ENCODE assay signal across 16 cellular contexts in the genomic region with DNA sequence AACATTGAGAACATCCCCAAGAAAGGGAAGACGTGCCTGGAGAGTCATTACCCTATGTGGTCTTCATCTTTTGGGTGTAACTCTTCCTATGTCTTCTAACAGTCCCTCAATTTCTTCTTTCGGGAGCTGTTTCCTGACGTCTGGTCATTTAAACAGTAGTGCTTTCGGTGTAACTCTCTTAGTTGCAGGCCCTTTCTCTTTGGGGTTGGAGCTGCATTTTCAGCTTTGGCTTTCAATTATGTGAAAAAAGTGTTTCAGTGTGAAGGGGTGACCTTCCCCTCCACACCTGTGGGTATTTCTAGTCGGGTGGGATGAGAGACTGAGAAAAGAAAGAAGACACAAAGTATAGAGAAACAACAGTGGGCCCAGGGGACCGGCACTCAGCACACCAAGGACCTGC.
DNase-seq lines count a peak whose midpoint lies in the region; ATAC-seq and TF ChIP-seq lines count a peak whose summit lies in the region.
"Had no signal": no experiment of that assay in that cellular context is flagged by ENCODE, and none has a peak within 500 bp of the region (broad histone marks: within the 10 kb centered on the region; RNA-seq: fewer than 3 reads in every experiment).

No MANE protein-coding gene starts in this region.

- H3K36me3 Mint-ChIP-seq in activated T-cell treated with anti-CD3 and anti-CD28 coated beads, Interleukin-2, amount 50 U/mL, for 72 hours (ENCODE audit: insufficient read depth in 2 of 2): peaks cover 2 to 12% of the 10 kb centered on the region in 2 donors
- H3K36me3 Mint-ChIP-seq in mesothelial cell of epicardium (peaks cover 37% of the 10 kb centered on the region), osteocyte (ENCODE audit: unreplicated experiment) (peaks cover 25% of the 10 kb centered on the region)

- ATAC-seq in activated T-cell treated with anti-CD3 and anti-CD28 coated beads, Interleukin-2, amount 50 U/mL, for 72 hours (replicated peaks in 1 of 2): no peak
- ATAC-seq in HG03442 (IDR thresholded peaks at IDR 0.05; ENCODE audit: unreplicated experiment): peak; percentile 32
- ATAC-seq in Right ventricle myocardium superior (ENCODE audit: poor library complexity): no peak
- ATAC-seq: A549, GM23338 had no signal

- no peak for TF ChIP-seq CTCF in mesothelial cell of epicardium (IDR thresholded peaks at IDR 0.05; ENCODE audit: unreplicated experiment)
- TF ChIP-seq CTCF in osteocyte (IDR thresholded peaks at IDR 0.05): no peak

- peak overlapping the region; percentile 68 for H3K27ac Mint-ChIP-seq in activated T-cell treated with anti-CD3 and anti-CD28 coated beads, Interleukin-2, amount 50 U/mL, for 72 hours
- H3K27ac Mint-ChIP-seq in mesothelial cell of epicardium (peak overlapping the region; percentile 92), osteocyte (ENCODE audit: unreplicated experiment) (no peak overlapping the region)
- H3K27ac Mint-ChIP-seq: CD4-positive, alpha-beta T cell; GM23338 had no signal

- H3K9me3 Mint-ChIP-seq in activated T-cell treated with anti-CD3 and anti-CD28 coated beads, Interleukin-2, amount 50 U/mL, for 72 hours: peaks cover 0 to 7% of the 10 kb centered on the region in 2 donors
- H3K9me3 Mint-ChIP-seq in mesothelial cell of epicardium: peaks cover 4% of the 10 kb centered on the region
- no peaks in the 10 kb centered on the region for H3K9me3 Mint-ChIP-seq in osteocyte (ENCODE audit: unreplicated experiment)
- H3K9me3 Mint-ChIP-seq: GM23338 had no signal

- no peak for DNase-seq in activated T-cell treated with anti-CD3 and anti-CD28 coated beads, Interleukin-2, amount 50 U/mL, for 72 hours
- no peak for DNase-seq in activated T-cell treated with anti-CD3 and anti-CD28 coated beads, Interleukin-2, amount 50 U/mL, for 48 hours
- DNase-seq in mesothelial cell of epicardium (ENCODE audit: low spot score in 2 of 2, unreplicated experiment in 2 of 2) (no peak), Right ventricle myocardium superior (no peak), osteocyte (ENCODE audit: extremely low spot score, unreplicated experiment) (no peak), MV-4-11 (lab: John Stamatoyannopoulos, UW) (no peak)
- DNase-seq: AML-193; Caco-2; CD4-positive, alpha-beta T cell; DMS153; DMS79; GDM1; HCEC 1CT had no signal

- no peak overlapping the region for H3K4me3 Mint-ChIP-seq in activated T-cell treated with anti-CD3 and anti-CD28 coated beads, Interleukin-2, amount 50 U/mL, for 72 hours
- H3K4me3 Mint-ChIP-seq in mesothelial cell of epicardium (no peak overlapping the region), osteocyte (ENCODE audit: unreplicated experiment) (no peak overlapping the region)
- H3K4me3 Mint-ChIP-seq: CD4-positive, alpha-beta T cell; GM23338 had no signal

- H3K27me3 Mint-ChIP-seq in activated T-cell treated with anti-CD3 and anti-CD28 coated beads, Interleukin-2, amount 50 U/mL, for 72 hours (ENCODE audit: low read depth): no peaks in the 10 kb centered on the region
- no peaks in the 10 kb centered on the region for H3K27me3 Mint-ChIP-seq in mesothelial cell of epicardium (ENCODE audit: low read depth)
- no peaks in the 10 kb centered on the region for H3K27me3 Mint-ChIP-seq in osteocyte (ENCODE audit: unreplicated experiment)
- H3K27me3 Mint-ChIP-seq: CD4-positive, alpha-beta T cell had no signal

- H3K4me1 Mint-ChIP-seq in activated T-cell treated with anti-CD3 and anti-CD28 coated beads, Interleukin-2, amount 50 U/mL, for 72 hours (ENCODE audit: low read depth): peaks cover 32% of the 10 kb centered on the region
- H3K4me1 Mint-ChIP-seq in mesothelial cell of epicardium (peaks cover 32% of the 10 kb centered on the region), osteocyte (ENCODE audit: unreplicated experiment) (peaks cover 5% of the 10 kb centered on the region)

- intact Hi-C loops in Right ventricle myocardium superior (cut with DNase I): no loop called here
